12 cellular contexts compared by ENCODE assay signal in the genomic region with DNA sequence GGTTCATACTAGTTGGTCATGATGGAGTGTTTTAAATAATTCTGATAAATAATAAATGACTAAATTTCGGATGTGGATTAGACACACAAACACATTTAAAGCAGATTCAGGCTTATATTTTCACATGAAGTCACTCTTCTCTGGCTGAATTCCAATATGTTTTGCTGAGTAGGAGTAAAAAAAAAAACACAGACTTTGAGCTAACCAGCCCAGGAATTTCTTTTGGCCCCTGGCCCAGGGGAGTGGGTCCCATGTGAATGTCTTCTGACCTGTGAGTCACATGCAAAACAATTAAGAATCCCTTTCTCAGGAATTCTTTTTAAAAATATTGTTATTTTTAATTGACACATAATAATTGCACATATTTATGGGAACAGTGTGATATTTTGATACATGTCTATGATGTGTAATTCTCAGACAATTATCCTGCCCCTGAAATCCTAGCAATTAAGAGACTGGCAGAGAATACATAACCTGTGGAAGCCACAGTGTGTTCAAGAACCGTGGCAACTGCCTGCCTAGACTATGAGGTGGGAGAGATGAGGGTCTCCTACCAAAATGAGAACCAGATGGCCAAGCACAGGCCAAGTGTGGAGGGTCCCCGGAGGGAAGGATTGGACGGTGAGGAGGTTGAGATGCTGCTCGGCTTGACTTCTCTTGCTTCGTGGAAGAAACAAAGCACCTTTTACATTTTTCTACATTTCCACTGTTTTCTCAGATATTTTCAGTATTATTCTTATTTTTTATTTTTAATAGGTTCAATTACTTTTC.
DNase-seq lines count a peak whose midpoint lies in the region; ATAC-seq, FAIRE-seq and TF ChIP-seq lines count a peak whose summit lies in the region.
"Had no signal": no experiment of that assay in that cellular context is flagged by ENCODE, and none has a peak within 500 bp of the region (broad histone marks: within the 10 kb centered on the region; RNA-seq: fewer than 3 reads in every experiment).

No MANE protein-coding gene starts in this region.

- in situ Hi-C loops in HAP-1 (cut with MboI; ENCODE audit: low sequenced_read_pairs), result no loop called here

- TF ChIP-seq CTCF in heart left ventricle (IDR thresholded peaks at IDR 0.05), result no peak

- peak in 1 of 4 donors; percentile 69 for ATAC-seq in heart left ventricle
- no peak for ATAC-seq in Right ventricle myocardium inferior
- ATAC-seq: activated CD8-positive, alpha-beta T cell treated with anti-CD3 and anti-CD28 coated beads, Interleukin-2, amount 10 ng/mL, durations not matched to agents 7 days and 5 days had no signal

- TF ChIP-seq POLR2A in heart left ventricle (IDR thresholded peaks at IDR 0.05), result no peak

- WGBS in heart left ventricle, 4 donors, result 57 to 67% (median 65%) methylated on average over 6 of the region's 6 CpGs

- no peak overlapping the region for H3K4me3 ChIP-seq in heart left ventricle
- no peak overlapping the region for H3K4me3 ChIP-seq in HAP-1
- no peak overlapping the region for H3K4me3 ChIP-seq in effector memory CD4-positive, alpha-beta T cell (ENCODE audit: insufficient read depth, low read depth, low read length, poor library complexity, severe bottlenecking)
- H3K4me3 ChIP-seq: tibial nerve had no signal

- no peak for FAIRE-seq in urothelium cell line (lab: Jason Lieb, UNC)

- H3K9me3 ChIP-seq in heart left ventricle, result no peaks in the 10 kb centered on the region
- no peaks in the 10 kb centered on the region for H3K9me3 ChIP-seq in HAP-1
- no peaks in the 10 kb centered on the region for H3K9me3 ChIP-seq in effector memory CD4-positive, alpha-beta T cell (ENCODE audit: control insufficient read depth, low read length)
- H3K9me3 ChIP-seq: tibial nerve had no signal

- H3K27me3 ChIP-seq in heart left ventricle, result no peaks in the 10 kb centered on the region
- H3K27me3 ChIP-seq in HAP-1 (ENCODE audit: low read depth), result no peaks in the 10 kb centered on the region
- H3K27me3 ChIP-seq in effector memory CD4-positive, alpha-beta T cell (replicated peaks; ENCODE audit: control insufficient read depth, insufficient read depth, low read length, poor library complexity, severe bottlenecking), result no peaks in the 10 kb centered on the region
- H3K27me3 ChIP-seq: tibial nerve had no signal

- peaks cover 0 to 8% (median 0%) of the 10 kb centered on the region in 12 donors for H3K4me1 ChIP-seq in heart left ventricle
- no peaks in the 10 kb centered on the region for H3K4me1 ChIP-seq in HAP-1
- H3K4me1 ChIP-seq in effector memory CD4-positive, alpha-beta T cell (ENCODE audit: control insufficient read depth, insufficient read depth, low read length, poor library complexity, severe bottlenecking), result no peaks in the 10 kb centered on the region

- no peaks in the 10 kb centered on the region for H3K36me3 ChIP-seq in heart left ventricle
- no peaks in the 10 kb centered on the region for H3K36me3 ChIP-seq in HAP-1 (replicated peaks)
- H3K36me3 ChIP-seq in effector memory CD4-positive, alpha-beta T cell (ENCODE audit: control insufficient read depth, insufficient read depth, low read length), result no peaks in the 10 kb centered on the region
- H3K36me3 ChIP-seq: tibial nerve had no signal

- intact Hi-C loops in heart left ventricle (cut with DNase I), result no loop called here
- intact Hi-C loops in Right ventricle myocardium inferior (cut with DNase I), result no loop called here

- peak in 3 of 5 donors; percentile 36 to 64 (median 45) for DNase-seq in heart left ventricle
- DNase-seq in Right ventricle myocardium inferior (ENCODE audit: missing footprints), result no peak
- peak; percentile 96 for DNase-seq in dermis blood vessel endothelial cell
- DNase-seq in lung microvascular endothelial cell (ENCODE audit: low read depth in 2 of 2), result peak; percentile 71 to 80
- peak; percentile 81 for DNase-seq in urothelium cell line (ENCODE audit: low spot score)
- DNase-seq in HAP-1 (ENCODE audit: low spot score in 2 of 2), result no peak
- no peak for DNase-seq in DMS114 treated with DMSO at 0.1 percent for 48 hours (lab: John Stamatoyannopoulos, UW; ENCODE audit: unreplicated experiment)
- no peak for DNase-seq in effector memory CD4-positive, alpha-beta T cell
- DNase-seq: activated CD8-positive, alpha-beta T cell treated with anti-CD3 and anti-CD28 coated beads, Interleukin-2, amount 10 ng/mL, durations not matched to agents 7 days and 5 days; activated naive CD4-positive, alpha-beta T cell treated with Interleukin-2 at 50 U/mL for 16 hours; DND-41 had no signal

- no peak overlapping the region for H3K27ac ChIP-seq in heart left ventricle
- H3K27ac ChIP-seq in effector memory CD4-positive, alpha-beta T cell (ENCODE audit: insufficient read depth, low read length, poor library complexity, severe bottlenecking), result no peak overlapping the region
- H3K27ac ChIP-seq: tibial nerve had no signal

Comparison
In these comparisons a context has a peak if more than half of its experiments do, and no peak if none do; other contexts are left out.
1. DNase-seq: peak in heart left ventricle (3 of 5), dermis blood vessel endothelial cell (single experiment), lung microvascular endothelial cell (2 of 2) and urothelium cell line (single experiment); none in Right ventricle myocardium inferior (single experiment), HAP-1 (0 of 2), DMS114 treated with DMSO at 0.1 percent for 48 hours (single experiment) and effector memory CD4-positive, alpha-beta T cell (0 of 3).